Comparison of ENCODE assay signal across 12 cellular contexts in genomic region chr19:15812059-15812722, GRCh38. TPM values are rescaled to one million over a fixed set of nuclear protein-coding genes. Genes with fewer than 3 reads are reported as not detected.
DNase-seq lines count a peak whose midpoint lies in the region; ATAC-seq and TF ChIP-seq lines count a peak whose summit lies in the region.
"Had no signal": no experiment of that assay in that cellular context is flagged by ENCODE, and none has a peak within 500 bp of the region (broad histone marks: within the 10 kb centered on the region; RNA-seq: fewer than 3 reads in every experiment).

No MANE protein-coding gene starts in this region.

- H3K9me3 ChIP-seq in stomach = no peaks in the 10 kb centered on the region
- H3K9me3 ChIP-seq: right atrium auricular region had no signal

- peaks cover 0 to 5% (median 0%) of the 10 kb centered on the region in 4 donors for H3K4me1 ChIP-seq in stomach
- H3K4me1 ChIP-seq: right atrium auricular region had no signal

- H3K36me3 ChIP-seq in stomach = no peaks in the 10 kb centered on the region
- H3K36me3 ChIP-seq: right atrium auricular region had no signal

- TF ChIP-seq CTCF in stomach (IDR thresholded peaks at IDR 0.05) = peak in 4 of 7 experiments; percentile 18 to 73 (median 39)
- TF ChIP-seq CTCF in GM20000 (IDR thresholded peaks at IDR 0.05; ENCODE audit: extremely low read depth, missing control alignments) = no peak

- intact Hi-C loops in stomach (cut with DNase I; ENCODE audit: low total_unique reads) = no loop called here

- in situ Hi-C loops in T47D (cut with HindIII; ENCODE audit: low pct_unique_long_range_greater_than_20kb, low sequenced_read_pairs) = no loop called here

- peaks cover 0 to 58% (median 10%) of the 10 kb centered on the region in 3 donors for H3K27me3 ChIP-seq in stomach
- H3K27me3 ChIP-seq: right atrium auricular region had no signal

- WGBS in stomach, 5 donors = 12 to 56% (median 15%) methylated on average over 6 of the region's 6 CpGs

- TF ChIP-seq EP300 in stomach (IDR thresholded peaks at IDR 0.05) = no peak

- ATAC-seq in HG03457 (IDR thresholded peaks at IDR 0.05; ENCODE audit: unreplicated experiment) (no peak), GM21381 (IDR thresholded peaks at IDR 0.05; ENCODE audit: unreplicated experiment) (no peak)
- ATAC-seq: Panc1 had no signal

- DNase-seq in stimulated activated CD4-positive, alpha-beta T cell treated with anti-CD3 and anti-CD28 coated beads, Interleukin-15, amount 100 ng/mL, for 24 hours = peak; percentile 8
- DNase-seq in stimulated activated CD4-positive, alpha-beta T cell treated with anti-CD3 and anti-CD28 coated beads, Interleukin-12 subunit alpha, Interleukin-12 subunit beta, amount 100 ng/mL, for 4 hours = no peak
- DNase-seq in RPMI8226 (peak; percentile 44), T47D (ENCODE audit: low read depth in 1 of 2, low spot score in 1 of 2) (peak; percentile 18 to 63), stomach (peak; percentile 40), GM20000 (ENCODE audit: low spot score) (no peak)

- TF ChIP-seq POLR2A in stomach (IDR thresholded peaks at IDR 0.05) = no peak

- H3K4me3 ChIP-seq in stomach = no peak overlapping the region
- H3K4me3 ChIP-seq: right atrium auricular region had no signal

- H3K27ac ChIP-seq in stomach = no peak overlapping the region
- H3K27ac ChIP-seq: right atrium auricular region had no signal

RNA-seq across cellular contexts. Expression of gene OR10H1, which starts 3.3 kb away (rescaled TPM):
- not detected for total RNA-seq in stomach
- polyA plus RNA-seq in stomach = not detected
- total RNA-seq: right atrium auricular region had no signal
- polyA plus RNA-seq: BJ, IgD-negative memory B cell had no signal

RNA-seq across cellular contexts. Expression of gene OR10H5, which starts 24.7 kb away (rescaled TPM):
- not detected for total RNA-seq in stomach
- polyA plus RNA-seq in stomach = not detected
- total RNA-seq: right atrium auricular region had no signal
- polyA plus RNA-seq: BJ, IgD-negative memory B cell had no signal

Comparison
In these comparisons a context has a peak if more than half of its experiments do, and no peak if none do; other contexts are left out.
1. DNase-seq: peak in stimulated activated CD4-positive, alpha-beta T cell treated with anti-CD3 and anti-CD28 coated beads, Interleukin-15, amount 100 ng/mL, for 24 hours (single experiment), RPMI8226 (single experiment), T47D (2 of 2) and stomach (single experiment); none in stimulated activated CD4-positive, alpha-beta T cell treated with anti-CD3 and anti-CD28 coated beads, Interleukin-12 subunit alpha, Interleukin-12 subunit beta, amount 100 ng/mL, for 4 hours (single experiment) and GM20000 (single experiment).